9 cellular contexts compared by ENCODE assay signal in the genomic region with DNA sequence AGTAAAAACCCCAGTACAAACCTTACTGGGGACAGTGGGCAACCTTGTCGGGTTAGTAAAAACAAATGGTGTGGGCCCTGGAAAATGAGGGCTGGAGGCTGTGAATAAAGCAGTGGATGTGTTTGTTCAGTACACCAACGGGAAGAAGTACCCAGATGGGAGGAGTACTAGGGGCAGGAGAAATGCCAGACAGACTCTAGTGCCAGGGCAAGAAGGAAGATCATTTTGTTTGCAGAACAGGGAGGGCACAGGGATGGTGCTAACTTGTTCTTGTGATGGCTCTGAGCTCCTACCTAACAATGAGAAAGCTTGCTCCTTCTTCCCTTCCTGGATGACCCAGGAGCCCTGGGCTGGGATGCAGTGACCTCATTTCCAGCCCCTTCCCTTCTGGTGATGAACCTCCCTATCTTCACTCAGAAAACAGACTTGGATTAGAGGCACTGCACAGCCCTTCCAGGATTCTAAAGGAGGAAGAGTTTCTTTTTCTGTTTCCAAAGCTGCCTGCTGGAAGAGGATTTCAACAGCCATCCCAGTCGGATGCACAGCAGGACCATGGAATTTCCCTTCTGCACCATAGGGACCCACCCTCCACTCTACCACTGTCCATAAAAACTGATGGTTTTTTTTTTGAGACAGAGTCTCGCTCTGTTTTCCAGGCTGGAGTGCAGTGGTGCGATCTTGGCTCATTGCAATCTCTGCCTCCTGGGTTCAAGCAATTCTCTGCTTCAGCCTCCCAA. TPM values are rescaled to one million over a fixed set of nuclear protein-coding genes. Genes with fewer than 3 reads are reported as not detected.
DNase-seq lines count a peak whose midpoint lies in the region; ATAC-seq, FAIRE-seq and TF ChIP-seq lines count a peak whose summit lies in the region.
"Had no signal": no experiment of that assay in that cellular context is flagged by ENCODE, and none has a peak within 500 bp of the region (broad histone marks: within the 10 kb centered on the region; RNA-seq: fewer than 3 reads in every experiment).

No MANE protein-coding gene starts in this region.

- no peak overlapping the region for H3K4me3 Mint-ChIP-seq in activated B cell treated with CpG ODN at 0.5 μM for 24 hours

- H3K4me1 Mint-ChIP-seq in activated B cell treated with CpG ODN at 0.5 μM for 24 hours, result peaks cover 53% of the 10 kb centered on the region

- H3K9me3 Mint-ChIP-seq in activated B cell treated with CpG ODN at 0.5 μM for 24 hours, result no peaks in the 10 kb centered on the region

- FAIRE-seq in GM12892 (lab: Jason Lieb, UNC), result no peak

- H3K4me1 ChIP-seq in psoas muscle, result peaks cover 46% of the 10 kb centered on the region
- peaks cover 47% of the 10 kb centered on the region for H3K4me1 ChIP-seq in mucosa of descending colon (ENCODE audit: low read depth)

- no peaks in the 10 kb centered on the region for H3K27me3 Mint-ChIP-seq in activated B cell treated with CpG ODN at 0.5 μM for 24 hours

- TF ChIP-seq CTCF in activated B cell treated with CpG ODN at 0.5 μM for 24 hours (IDR thresholded peaks at IDR 0.05) (no peak), fibroblast of mammary gland (conservative IDR thresholded peaks at IDR 0.05; ENCODE audit: control insufficient read depth, insufficient read depth, low read depth, low read length) (no peak), psoas muscle (IDR thresholded peaks at IDR 0.05) (no peak), mucosa of descending colon (IDR thresholded peaks at IDR 0.05) (no peak)

- H3K36me3 Mint-ChIP-seq in activated B cell treated with CpG ODN at 0.5 μM for 24 hours (ENCODE audit: low read depth), result peaks cover 44% of the 10 kb centered on the region

- peak overlapping the region; percentile 13 for H3K4me3 ChIP-seq in fibroblast of mammary gland (ENCODE audit: control insufficient read depth, low read depth, low read length)
- peak overlapping the region; percentile 93 for H3K4me3 ChIP-seq in psoas muscle
- no peak overlapping the region for H3K4me3 ChIP-seq in mucosa of descending colon

- no peaks in the 10 kb centered on the region for H3K9me3 ChIP-seq in psoas muscle
- no peaks in the 10 kb centered on the region for H3K9me3 ChIP-seq in mucosa of descending colon

- CTCF ChIA-PET in activated B cell treated with CpG ODN at 0.5 μM for 24 hours (lab: Charles Lee), result no interaction called here

- ATAC-seq in activated B cell treated with CpG ODN at 0.5 μM for 24 hours (ENCODE audit: low read depth), result no peak
- no peak for ATAC-seq in psoas muscle
- no peak for ATAC-seq in mucosa of descending colon

- POLR2A ChIA-PET in activated B cell treated with CpG ODN at 0.5 μM for 24 hours (lab: Charles Lee), result interaction anchor here (0.8 to 1.3 kb wide), 2 partner anchors 10 to 13 kb away, joined by 3 to 4 read pairs; no protein-coding TSS in a partner anchor

- TF ChIP-seq POLR2A in GM12892 (IDR thresholded peaks at IDR 0.05; ENCODE audit: low read depth, low read length), result 0 out of 2 replicates have a peak, but pooled peaks have one; percentile 12

- intact Hi-C loops in activated B cell treated with CpG ODN at 0.5 μM for 24 hours (cut with micrococcal nuclease), result no loop called here
- intact Hi-C loops in psoas muscle (cut with DNase I), result no loop called here
- intact Hi-C loops in mucosa of descending colon (cut with DNase I, micrococcal nuclease), result no loop called here

- no peaks in the 10 kb centered on the region for H3K27me3 ChIP-seq in psoas muscle (ENCODE audit: insufficient read depth in 3 of 3, low read length in 2 of 3)

- H3K36me3 ChIP-seq in psoas muscle (ENCODE audit: insufficient read depth in 1 of 2, low read depth in 1 of 2) (peaks cover 3 to 34% of the 10 kb centered on the region in 2 donors), mucosa of descending colon (ENCODE audit: low read depth) (peaks cover 8% of the 10 kb centered on the region)

- peak overlapping the region; percentile 7 for H3K27ac Mint-ChIP-seq in activated B cell treated with CpG ODN at 0.5 μM for 24 hours

- peak overlapping the region; percentile 95 for H3K27ac ChIP-seq in psoas muscle

- WGBS in psoas muscle, 3 donors, result 42 to 54% (median 49%) methylated on average over 5 of the region's 5 CpGs

- DNase-seq in GM12892 (ENCODE audit: insufficient read length) (no peak), activated B cell treated with CpG ODN at 0.5 μM for 24 hours (no peak), fibroblast of mammary gland (ENCODE audit: low read depth) (no peak), psoas muscle (no peak), mucosa of descending colon (no peak), KG1 (lab: John Stamatoyannopoulos, UW) (no peak), islet precursor cell (no peak), retina (no peak)
- DNase-seq: occipital lobe had no signal

RNA-seq across cellular contexts. Expression of a gene that starts 6.1 kb away (rescaled TPM):
- polyA plus RNA-seq in GM12892 (2012; ENCODE audit: missing spikeins), result 30.1 TPM
- 34.0 and 38.0 TPM in 2 replicates for total RNA-seq in activated B cell treated with CpG ODN at 0.5 μM for 24 hours
- 10 to 100 TPM; 10.1 to 24.2 (median 14.9) TPM for total RNA-seq in psoas muscle
- polyA plus RNA-seq in psoas muscle, result 10 to 100 TPM; 33.3 to 84.5 (median 37.9) TPM
- total RNA-seq in mucosa of descending colon, result 10 to 100 TPM; 10.9 to 25.7 (median 18.9) TPM

RNA-seq across cellular contexts. Expression of a gene that starts 6.5 kb away (rescaled TPM):
- polyA plus RNA-seq in GM12892 (2012; ENCODE audit: missing spikeins), result 17.0 TPM
- total RNA-seq in activated B cell treated with CpG ODN at 0.5 μM for 24 hours (32.2 and 33.4 TPM in 2 replicates), psoas muscle (10 to 100 TPM; 31.5 to 43.6 (median 33.7) TPM), mucosa of descending colon (10 to 100 TPM; 23.8 to 35.7 (median 25.8) TPM)
- 100 to 1,000 TPM in 1 of 3 donors, 10 to 100 TPM in 2; 38.0 to 100 (median 84.9) TPM for polyA plus RNA-seq in psoas muscle

RNA-seq across cellular contexts. Expression of a gene that starts 11.0 kb away (rescaled TPM):
- 0.76 TPM for polyA plus RNA-seq in GM12892 (2012; ENCODE audit: missing spikeins)
- 0.61 and 0.64 TPM in 2 replicates for total RNA-seq in activated B cell treated with CpG ODN at 0.5 μM for 24 hours
- under 1 TPM; 0.24 to 0.99 (median 0.57) TPM for total RNA-seq in psoas muscle
- polyA plus RNA-seq in psoas muscle, result under 1 TPM; 0.23 to 0.99 (median 0.51) TPM
- under 1 TPM; 0.20 to 0.60 (median 0.31) TPM for total RNA-seq in mucosa of descending colon

RNA-seq across cellular contexts. Expression of a gene that starts 12.0 kb away (rescaled TPM):
- 5.8 TPM for polyA plus RNA-seq in GM12892 (2012; ENCODE audit: missing spikeins)
- total RNA-seq in activated B cell treated with CpG ODN at 0.5 μM for 24 hours (4.2 and 4.4 TPM in 2 replicates), psoas muscle (10 to 100 TPM; 20.6 to 42.8 (median 25.6) TPM), mucosa of descending colon (10 to 100 TPM; 18.6 to 32.5 (median 29.1) TPM)
- polyA plus RNA-seq in psoas muscle, result 10 to 100 TPM; 25.3 to 61.7 (median 41.8) TPM

RNA-seq across cellular contexts. Expression of a gene that starts 16.1 kb away (rescaled TPM):
- polyA plus RNA-seq in GM12892 (2012; ENCODE audit: missing spikeins), result 30.4 TPM
- 23.6 and 26.4 TPM in 2 replicates for total RNA-seq in activated B cell treated with CpG ODN at 0.5 μM for 24 hours
- 10 to 100 TPM; 16.1 to 29.5 (median 19.6) TPM for total RNA-seq in psoas muscle
- polyA plus RNA-seq in psoas muscle, result 10 to 100 TPM; 21.5 to 36.6 (median 21.7) TPM
- total RNA-seq in mucosa of descending colon, result 10 to 100 TPM; 20.2 to 32.9 (median 25.0) TPM
